8 cellular contexts compared by ENCODE assay signal in the genomic region with DNA sequence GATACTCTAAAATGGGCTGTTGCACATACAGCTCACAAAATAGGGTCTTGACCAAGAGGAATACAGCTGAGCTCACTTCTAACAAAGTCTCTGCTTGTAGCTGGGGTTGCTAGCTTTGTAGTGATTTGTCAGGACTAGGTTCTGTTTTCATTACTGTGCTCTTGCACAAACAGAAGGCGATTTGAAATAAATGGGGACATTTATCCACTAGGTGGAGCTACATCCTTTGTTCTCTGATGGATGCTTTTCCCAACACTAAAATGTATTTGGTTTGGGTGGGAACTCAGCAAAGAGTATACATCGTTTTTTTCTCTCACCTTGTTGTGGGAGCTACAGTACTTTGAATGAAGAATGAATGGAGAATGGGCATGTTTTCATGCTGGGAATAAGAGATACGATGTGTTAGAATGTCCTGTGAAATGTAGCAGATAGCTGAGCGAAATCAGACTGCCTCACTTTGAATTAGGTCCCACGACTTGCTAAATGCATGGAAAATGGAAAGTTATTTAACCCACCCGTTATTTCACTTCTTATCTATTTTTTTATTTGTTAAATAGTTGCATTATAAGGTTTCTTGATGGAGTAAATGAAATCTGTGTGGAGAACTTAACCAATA.
DNase-seq lines count a peak whose midpoint lies in the region; ATAC-seq and TF ChIP-seq lines count a peak whose summit lies in the region.

No MANE protein-coding gene starts in this region.

- H3K27ac ChIP-seq in lung (ENCODE audit: low read depth in 1 of 2, low read length in 1 of 2) = no peak overlapping the region

- TF ChIP-seq CTCF in choroid plexus epithelial cell (conservative IDR thresholded peaks at IDR 0.05; ENCODE audit: low read depth, low read length) = peak; percentile 64
- peak; percentile 37 for TF ChIP-seq CTCF in lung (IDR thresholded peaks at IDR 0.05; ENCODE audit: control extremely low read depth, extremely low read depth)

- H3K4me1 ChIP-seq in lung (ENCODE audit: control insufficient read depth in 2 of 2, insufficient read depth in 2 of 2, low read length in 2 of 2) = no peaks in the 10 kb centered on the region

- H3K9me3 ChIP-seq in lung (ENCODE audit: control insufficient read depth in 2 of 2, insufficient read depth in 1 of 2, low read length in 1 of 2) = no peaks in the 10 kb centered on the region

- no peaks in the 10 kb centered on the region for H3K36me3 ChIP-seq in lung (ENCODE audit: control insufficient read depth in 2 of 2, insufficient read depth in 2 of 2, low read length in 2 of 2)

- peak; percentile 14 for DNase-seq in CMK (ENCODE audit: low read depth)
- DNase-seq in GM19238 (ENCODE audit: insufficient read length, low spot score) = peak; percentile 5
- DNase-seq in HT1080 (ENCODE audit: low read depth) = peak; percentile 53
- peak; percentile 34 to 70 for DNase-seq in NOMO-1 (lab: John Stamatoyannopoulos, UW; ENCODE audit: unreplicated experiment in 2 of 2)
- peak; percentile 87 for DNase-seq in choroid plexus epithelial cell (ENCODE audit: low read depth)
- DNase-seq in lung (ENCODE audit: low spot score) = no peak
- no peak for DNase-seq in HPDE6-E6E7 (ENCODE audit: extremely low spot score)
- no peak for DNase-seq in stimulated activated naive CD4-positive, alpha-beta T cell (lab: John Stamatoyannopoulos, UW)

- ATAC-seq in lung (ENCODE audit: insufficient read depth, low FRiP score) = no peak

- no peaks in the 10 kb centered on the region for H3K27me3 ChIP-seq in lung (ENCODE audit: control insufficient read depth, insufficient read depth)

- H3K4me3 ChIP-seq in choroid plexus epithelial cell (ENCODE audit: low read depth, low read length) = no peak overlapping the region
- no peak overlapping the region for H3K4me3 ChIP-seq in lung

- 37 to 48% methylated on average over 6 of the region's 6 CpGs for WGBS in lung, 2 donors

Comparison
In these comparisons a context has a peak if more than half of its experiments do, and no peak if none do; other contexts are left out.
1. DNase-seq: peak in CMK (single experiment), GM19238 (single experiment), HT1080 (single experiment), NOMO-1 (2 of 2) and choroid plexus epithelial cell (single experiment); none in lung (single experiment), HPDE6-E6E7 (single experiment) and stimulated activated naive CD4-positive, alpha-beta T cell (0 of 6).